27 cellular contexts compared by ENCODE assay signal in genomic region chr3:20905210-20905805, GRCh38.
DNase-seq lines count a peak whose midpoint lies in the region; ATAC-seq, FAIRE-seq and TF ChIP-seq lines count a peak whose summit lies in the region.
"Had no signal": no experiment of that assay in that cellular context is flagged by ENCODE, and none has a peak within 500 bp of the region (broad histone marks: within the 10 kb centered on the region; RNA-seq: fewer than 3 reads in every experiment).

No MANE protein-coding gene starts in this region.

- TF ChIP-seq CTCF in OCI-LY7 (conservative IDR thresholded peaks at IDR 0.05; ENCODE audit: low read length), result no peak
- TF ChIP-seq CTCF in K562 (IDR thresholded peaks at IDR 0.05 in 2 of 3, conservative IDR thresholded peaks at IDR 0.05 in 1 of 3; ENCODE audit: insufficient read depth in 2 of 3, low read depth in 1 of 3, low read length in 3 of 3), result no peak
- TF ChIP-seq CTCF in neural progenitor cell (IDR thresholded peaks at IDR 0.05), result no peak
- no peak for TF ChIP-seq CTCF in lower leg skin (IDR thresholded peaks at IDR 0.05)

- H3K9me3 ChIP-seq in OCI-LY7 (ENCODE audit: low read length), result no peaks in the 10 kb centered on the region
- H3K9me3 ChIP-seq in K562 (replicated peaks; ENCODE audit: control insufficient read depth, insufficient read depth, low read depth, low read length), result no peaks in the 10 kb centered on the region
- H3K9me3 ChIP-seq in neural progenitor cell (ENCODE audit: low read depth), result no peaks in the 10 kb centered on the region
- H3K9me3 ChIP-seq in CD8-positive, alpha-beta memory T cell (ENCODE audit: low read length), result no peaks in the 10 kb centered on the region

- H3F3A ChIP-seq in neural progenitor cell (ENCODE audit: low read depth), result peaks cover 8% of the 10 kb centered on the region

- ATAC-seq in K562, result peak; percentile 81
- no peak for ATAC-seq in GM18873 (IDR thresholded peaks at IDR 0.05; ENCODE audit: low FRiP score, unreplicated experiment)

- peak; percentile 63 for FAIRE-seq in K562 (lab: Jason Lieb, UNC)
- FAIRE-seq: HTR-8/SVneo had no signal

- CTCF ChIA-PET in OCI-LY7 (lab: Charles Lee; ENCODE audit: unreplicated experiment), result no interaction called here
- CTCF ChIA-PET in K562 (lab: Yijun Ruan, JAX; ENCODE audit: low intra/inter-chr PET ratio), result no interaction called here
- CTCF ChIA-PET in CD8-positive, alpha-beta memory T cell (lab: Charles Lee), result no interaction called here

- no TSS peak for BruUV-seq in OCI-LY7 (replicated peaks; lab: Mats Ljungman, UMichigan)
- BruUV-seq in K562 (replicated peaks; lab: Mats Ljungman, UMichigan), result no TSS peak

- H3K36me3 Mint-ChIP-seq in neural progenitor cell, result no peaks in the 10 kb centered on the region
- no peaks in the 10 kb centered on the region for H3K36me3 Mint-ChIP-seq in CD8-positive, alpha-beta memory T cell
- H3K36me3 Mint-ChIP-seq: activated naive CD4-positive, alpha-beta T cell treated with anti-CD3 and anti-CD28 coated beads, Interleukin-2, amount 50 U/mL, for 24 hours; CD14-positive monocyte; memory B cell had no signal

- peaks cover 3% of the 10 kb centered on the region for H3K4me1 Mint-ChIP-seq in neural progenitor cell
- H3K4me1 Mint-ChIP-seq in CD8-positive, alpha-beta memory T cell, result no peaks in the 10 kb centered on the region
- H3K4me1 Mint-ChIP-seq: activated naive CD4-positive, alpha-beta T cell treated with anti-CD3 and anti-CD28 coated beads, Interleukin-2, amount 50 U/mL, for 24 hours; CD14-positive monocyte; memory B cell; neural crest cell had no signal

- no peak overlapping the region for H3K4me3 Mint-ChIP-seq in neural progenitor cell
- H3K4me3 Mint-ChIP-seq in CD8-positive, alpha-beta memory T cell, result no peak overlapping the region
- H3K4me3 Mint-ChIP-seq: activated naive CD4-positive, alpha-beta T cell treated with anti-CD3 and anti-CD28 coated beads, Interleukin-2, amount 50 U/mL, for 24 hours; CD14-positive monocyte; GM23338; memory B cell; neural crest cell had no signal

- H3K9ac ChIP-seq in K562 (ENCODE audit: insufficient read depth in 1 of 2, low read depth in 2 of 2, low read length in 2 of 2) (peak overlapping the region in 1 of 2 experiments; percentile 54; a peak in 2 of 4 replicates), neural progenitor cell (no peak overlapping the region)
- H3K9ac ChIP-seq: parathyroid adenoma had no signal

- H2AFZ ChIP-seq in OCI-LY7 (ENCODE audit: low read length) (0 out of 2 replicates have a peak overlapping the region, but pooled peaks have one; percentile 59), K562 (ENCODE audit: low read depth, low read length) (peak overlapping the region; percentile 51), neural progenitor cell (replicated peaks) (peak overlapping the region; percentile 28)
- H2AFZ ChIP-seq: parathyroid adenoma had no signal

- no peaks in the 10 kb centered on the region for H4K20me1 ChIP-seq in OCI-LY7 (ENCODE audit: insufficient read depth, low read length)
- no peaks in the 10 kb centered on the region for H4K20me1 ChIP-seq in K562 (replicated peaks; ENCODE audit: control insufficient read depth, insufficient read depth, low read length)
- H4K20me1 ChIP-seq in neural progenitor cell (ENCODE audit: low read depth), result no peaks in the 10 kb centered on the region

- peak; percentile 78 for TF ChIP-seq EP300 in K562 (IDR thresholded peaks at IDR 0.05; ENCODE audit: low read length)

- H3K27ac Mint-ChIP-seq in neural progenitor cell, result no peak overlapping the region
- H3K27ac Mint-ChIP-seq in CD8-positive, alpha-beta memory T cell, result no peak overlapping the region
- H3K27ac Mint-ChIP-seq: activated naive CD4-positive, alpha-beta T cell treated with anti-CD3 and anti-CD28 coated beads, Interleukin-2, amount 50 U/mL, for 24 hours; activated T-helper 2 cell treated with anti-CD3 and anti-CD28 coated beads, Interferon-gamma antibody, Interleukin-2, Interleukin-4, amounts not matched to agents 10 μg/mL and 5 μg/mL and 100 μg/mL, durations not matched to agents 14 hours and 24 hours and 36 hours; CD14-positive monocyte; GM23338; memory B cell had no signal

- H3K4me3 ChIP-seq in OCI-LY7 (ENCODE audit: low read depth, low read length, poor library complexity, severe bottlenecking) (no peak overlapping the region), K562 (peak overlapping the region; percentile 15; the same call in 1 of the 2 replicates), neural progenitor cell (no peak overlapping the region), lower leg skin (ENCODE audit: low read depth, poor library complexity, severe bottlenecking) (no peak overlapping the region)
- no peak overlapping the region for H3K4me3 ChIP-seq in CD8-positive, alpha-beta memory T cell (ENCODE audit: low read length)
- H3K4me3 ChIP-seq: GM23338 had no signal

- DNase-seq in LoVo (ENCODE audit: low spot score) (peak; percentile 11), OCI-LY7 (ENCODE audit: low spot score) (no peak), K562 (ENCODE audit: extremely low read depth in 1 of 4, low spot score in 3 of 4) (peak; percentile 24 to 76 (median 36)), neural progenitor cell (ENCODE audit: low spot score) (no peak), lower leg skin (ENCODE audit: low spot score in 2 of 2) (no peak)
- no peak for DNase-seq in CD8-positive, alpha-beta memory T cell
- DNase-seq in NK-92 treated with Interleukin-12 subunit alpha and Interleukin-12 subunit beta, amount 100 ng/mL, for 24 hours (lab: John Stamatoyannopoulos, UW), result no peak
- DNase-seq: activated CD4-positive, alpha-beta T cell treated with anti-CD3 and anti-CD28 coated beads for 4 hours; DMS79 treated with DMSO at 0.1 percent for 48 hours; GDM1; KBM-7; MM.1S; NCI-H1417; NCI-H2029 treated with DMSO at 0.1 percent for 48 hours; NCI-H526; small intestine; stimulated activated naive CD4-positive, alpha-beta T cell treated with Interleukin-2 at 50 U/mL for 16 hours; WERI-Rb-1 had no signal

- no peaks in the 10 kb centered on the region for H3K9me1 ChIP-seq in K562 (ENCODE audit: control insufficient read depth, insufficient read depth, low read length)

- 3% methylated on average over 8 of the region's 8 CpGs for WGBS in K562 (ENCODE audit: insufficient coverage, low coverage, missing lambda C conversion rate)
- WGBS in lower leg skin, 2 donors, result 78 to 81% methylated on average over 8 of the region's 8 CpGs

- H3K36me3 ChIP-seq in OCI-LY7 (ENCODE audit: insufficient read depth, low read length) (no peaks in the 10 kb centered on the region), K562 (ENCODE audit: control insufficient read depth, insufficient read depth, low read length) (no peaks in the 10 kb centered on the region), neural progenitor cell (no peaks in the 10 kb centered on the region)
- H3K36me3 ChIP-seq in CD8-positive, alpha-beta memory T cell (ENCODE audit: insufficient read depth, low read length), result no peaks in the 10 kb centered on the region
- H3K36me3 ChIP-seq: WERI-Rb-1 had no signal

- POLR2A ChIA-PET in OCI-LY7 (lab: Charles Lee) (interaction anchor here (0.6 kb wide), 2 partner anchors 467 to 968 kb away, joined by 3 read pairs; no protein-coding TSS in a partner anchor), K562 (lab: Yijun Ruan, JAX) (interaction anchor here (0.9 kb wide), 1 partner anchor 23 kb away, joined by 3 read pairs; no protein-coding TSS in a partner anchor)
- POLR2A ChIA-PET in CD8-positive, alpha-beta memory T cell (lab: Charles Lee), result no interaction called here

- no peaks in the 10 kb centered on the region for H3K9me2 ChIP-seq in OCI-LY7 (ENCODE audit: insufficient read depth, low read length)

- TF ChIP-seq POLR2A in K562 (conservative IDR thresholded peaks at IDR 0.05) (no peak), lower leg skin (IDR thresholded peaks at IDR 0.05) (no peak)

- no peaks in the 10 kb centered on the region for H3K9me3 Mint-ChIP-seq in neural progenitor cell
- peaks cover 6 to 28% (median 15%) of the 10 kb centered on the region in 5 donors for H3K9me3 Mint-ChIP-seq in CD8-positive, alpha-beta memory T cell
- H3K9me3 Mint-ChIP-seq: GM23338, memory B cell, neural crest cell had no signal

- no peak for TF ChIP-seq RAD21 in K562 (CRISPR knock-in tag; conservative IDR thresholded peaks at IDR 0.05 in 1 of 2, IDR thresholded peaks at IDR 0.05 in 1 of 2)

- H3K27me3 Mint-ChIP-seq in neural progenitor cell (ENCODE audit: insufficient read depth, low read depth), result no peaks in the 10 kb centered on the region
- H3K27me3 Mint-ChIP-seq in CD8-positive, alpha-beta memory T cell, result no peaks in the 10 kb centered on the region
- H3K27me3 Mint-ChIP-seq: activated naive CD4-positive, alpha-beta T cell treated with anti-CD3 and anti-CD28 coated beads, Interleukin-2, amount 50 U/mL, for 24 hours; memory B cell had no signal

- H3K27ac ChIP-seq in OCI-LY7 (ENCODE audit: low read depth, low read length, poor library complexity, severe bottlenecking) (no peak overlapping the region), K562 (ENCODE audit: extremely low read depth, low read depth, low read length) (peak overlapping the region; percentile 77), neural progenitor cell (peak overlapping the region; percentile 39)
- H3K27ac ChIP-seq in CD8-positive, alpha-beta memory T cell (ENCODE audit: low read depth, low read length), result no peak overlapping the region
- H3K27ac ChIP-seq: parathyroid adenoma, WERI-Rb-1 had no signal

- in situ Hi-C loops in K562 (cut with MboI), result no loop called here

- no peaks in the 10 kb centered on the region for H3K27me3 ChIP-seq in K562 (ENCODE audit: control insufficient read depth in 2 of 2, insufficient read depth in 2 of 2, low read length in 2 of 2)
- H3K27me3 ChIP-seq in neural progenitor cell, result no peaks in the 10 kb centered on the region
- H3K27me3 ChIP-seq in CD8-positive, alpha-beta memory T cell (ENCODE audit: insufficient read depth, low read length, poor library complexity, severe bottlenecking), result no peaks in the 10 kb centered on the region

- intact Hi-C loops in OCI-LY7 (cut with micrococcal nuclease; ENCODE audit: unreplicated experiment), result no loop called here
- intact Hi-C loops in K562 (cut with micrococcal nuclease), result loop anchor here (5.0 kb wide), 1 partner anchor 163 kb away; no protein-coding TSS in a partner anchor
- intact Hi-C loops in lower leg skin (cut with DNase I; ENCODE audit: low total_unique reads), result no loop called here

- no peaks in the 10 kb centered on the region for H3K79me2 ChIP-seq in OCI-LY7 (ENCODE audit: insufficient read depth, low read depth, low read length)
- no peaks in the 10 kb centered on the region for H3K79me2 ChIP-seq in K562 (ENCODE audit: control insufficient read depth, insufficient read depth, low read length)
- no peaks in the 10 kb centered on the region for H3K79me2 ChIP-seq in neural progenitor cell (ENCODE audit: low read depth)
- H3K79me2 ChIP-seq: parathyroid adenoma had no signal

- H3K4me2 ChIP-seq in OCI-LY7 (ENCODE audit: low read length) (no peak overlapping the region), K562 (ENCODE audit: insufficient read depth, low read length) (peak overlapping the region; percentile 35), neural progenitor cell (peak overlapping the region; percentile 3)
- H3K4me2 ChIP-seq: GM23338 had no signal

- H3K4me1 ChIP-seq in OCI-LY7 (ENCODE audit: insufficient read depth, low read length, poor library complexity, severe bottlenecking) (peaks cover 3% of the 10 kb centered on the region), K562 (replicated peaks in 1 of 2; ENCODE audit: control insufficient read depth in 2 of 2, insufficient read depth in 2 of 2, low read length in 2 of 2) (peaks cover 0 to 4% of the 10 kb centered on the region in 2 experiments; a peak in 2 of 5 replicates), neural progenitor cell (peaks cover 15% of the 10 kb centered on the region)
- no peaks in the 10 kb centered on the region for H3K4me1 ChIP-seq in CD8-positive, alpha-beta memory T cell (ENCODE audit: insufficient read depth, low read length)
- H3K4me1 ChIP-seq: parathyroid adenoma had no signal

Comparison
In these comparisons a context has a peak if more than half of its experiments do, and no peak if none do; other contexts are left out.
1. DNase-seq: peak in LoVo (single experiment) and K562 (4 of 4); none in OCI-LY7 (single experiment), neural progenitor cell (single experiment), CD8-positive, alpha-beta memory T cell (0 of 5), lower leg skin (0 of 2) and NK-92 treated with Interleukin-12 subunit alpha and Interleukin-12 subunit beta, amount 100 ng/mL, for 24 hours (single experiment).
2. H3K27ac ChIP-seq: peak in K562 (single experiment) and neural progenitor cell (single experiment); none in OCI-LY7 (single experiment) and CD8-positive, alpha-beta memory T cell (single experiment).
3. Peak in every context shown above with its lines, with median percentiles within 50 percentile points of each other: H2AFZ ChIP-seq.